In the genomic region with DNA sequence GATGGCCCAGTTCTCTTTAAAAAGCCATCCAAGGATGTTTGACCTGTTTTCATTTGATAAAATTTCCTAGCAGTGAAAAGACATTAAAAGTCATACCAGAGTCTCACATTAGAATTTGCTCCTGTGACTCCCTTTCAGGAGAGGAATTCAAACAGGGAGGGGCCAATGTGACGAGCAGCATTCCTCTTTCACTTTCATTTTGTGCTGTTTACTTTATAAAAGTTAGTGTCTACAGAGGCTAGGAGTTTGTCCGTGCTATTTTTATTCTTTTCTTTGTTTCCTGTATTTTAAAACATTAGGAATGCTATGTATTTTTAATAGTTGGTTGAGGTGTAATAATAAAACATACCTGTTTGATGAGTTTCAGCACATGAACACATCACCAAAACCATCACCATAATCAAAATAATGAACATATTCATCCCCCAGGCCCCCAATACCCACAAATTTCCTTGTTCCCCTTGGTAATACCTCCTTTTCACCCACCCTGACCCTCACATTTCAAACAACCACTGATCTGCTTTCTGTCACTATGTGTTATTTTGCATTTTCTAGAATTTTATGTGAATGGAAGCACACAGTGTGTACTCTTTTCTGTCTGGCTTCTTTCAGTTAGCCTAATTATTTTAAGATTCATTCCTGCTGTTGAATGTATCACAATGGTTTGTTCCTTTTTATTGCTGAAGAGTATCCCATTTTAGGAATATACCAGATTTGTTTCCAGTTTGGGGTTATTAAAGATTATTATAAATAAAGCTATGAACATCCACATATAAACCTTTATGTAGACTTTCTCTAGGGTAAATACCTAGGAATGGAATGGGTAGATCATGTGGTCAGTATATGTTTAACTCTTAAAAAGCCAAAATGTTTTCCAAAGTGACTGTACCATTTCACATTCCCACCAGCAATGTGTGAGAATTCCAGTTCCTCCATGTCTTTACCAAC, we compare ENCODE assay signal across 8 cellular contexts.
A peak's percentile ranks its signal among the peaks of the same experiment; 100 is the strongest.
DNase-seq lines count a peak whose midpoint lies in the region; ATAC-seq, FAIRE-seq and TF ChIP-seq lines count a peak whose summit lies in the region.

No MANE protein-coding gene starts in this region.

- peak; percentile 28 for DNase-seq in DMS53 (lab: John Stamatoyannopoulos, UW)
- no peak for DNase-seq in DMS53 treated with DMSO at 0.1 percent for 48 hours (lab: John Stamatoyannopoulos, UW; ENCODE audit: unreplicated experiment)
- peak; percentile 37 for DNase-seq in HTR-8/SVneo (ENCODE audit: insufficient read length, low spot score)
- DNase-seq in activated CD4-positive, alpha-beta T cell treated with anti-CD3 and anti-CD28 coated beads for 48 hours: peak; percentile 41
- peak; percentile 61 for DNase-seq in fibroblast of mammary gland (ENCODE audit: low read depth)
- no peak for DNase-seq in progenitor cell of endocrine pancreas (ENCODE audit: low spot score, unreplicated experiment)
- no peak for DNase-seq in KG1 (lab: John Stamatoyannopoulos, UW)

- no peak for ATAC-seq in HG03108 (IDR thresholded peaks at IDR 0.05; ENCODE audit: unreplicated experiment)

- H3K4me1 Mint-ChIP-seq in progenitor cell of endocrine pancreas (ENCODE audit: low read depth): peaks cover 25% of the 10 kb centered on the region

- H3K4me3 ChIP-seq in fibroblast of mammary gland (ENCODE audit: control insufficient read depth, low read depth, low read length): peak overlapping the region; percentile 41

- H3K27ac Mint-ChIP-seq in progenitor cell of endocrine pancreas: peak overlapping the region; percentile 62

- H3K36me3 Mint-ChIP-seq in progenitor cell of endocrine pancreas (ENCODE audit: insufficient read depth): no peaks in the 10 kb centered on the region

- H3K9me3 Mint-ChIP-seq in progenitor cell of endocrine pancreas (ENCODE audit: low read depth): peaks cover 3% of the 10 kb centered on the region

- no peak overlapping the region for H3K4me3 Mint-ChIP-seq in progenitor cell of endocrine pancreas (ENCODE audit: low read depth)

- TF ChIP-seq CTCF in fibroblast of mammary gland (conservative IDR thresholded peaks at IDR 0.05; ENCODE audit: control insufficient read depth, insufficient read depth, low read depth, low read length): no peak
- no peak for TF ChIP-seq CTCF in progenitor cell of endocrine pancreas (IDR thresholded peaks at IDR 0.05; ENCODE audit: unreplicated experiment)

- no peak for FAIRE-seq in HTR-8/SVneo (lab: Jason Lieb, UNC)

- H3K27me3 Mint-ChIP-seq in progenitor cell of endocrine pancreas: no peaks in the 10 kb centered on the region

Comparison
In these comparisons a context has a peak if more than half of its experiments do, and no peak if none do; other contexts are left out.
1. DNase-seq: peak in DMS53 (single experiment), HTR-8/SVneo (single experiment), activated CD4-positive, alpha-beta T cell treated with anti-CD3 and anti-CD28 coated beads for 48 hours (single experiment) and fibroblast of mammary gland (single experiment); none in DMS53 treated with DMSO at 0.1 percent for 48 hours (single experiment), progenitor cell of endocrine pancreas (single experiment) and KG1 (single experiment).